Comparison of ENCODE assay signal across 22 cellular contexts in the genomic region with DNA sequence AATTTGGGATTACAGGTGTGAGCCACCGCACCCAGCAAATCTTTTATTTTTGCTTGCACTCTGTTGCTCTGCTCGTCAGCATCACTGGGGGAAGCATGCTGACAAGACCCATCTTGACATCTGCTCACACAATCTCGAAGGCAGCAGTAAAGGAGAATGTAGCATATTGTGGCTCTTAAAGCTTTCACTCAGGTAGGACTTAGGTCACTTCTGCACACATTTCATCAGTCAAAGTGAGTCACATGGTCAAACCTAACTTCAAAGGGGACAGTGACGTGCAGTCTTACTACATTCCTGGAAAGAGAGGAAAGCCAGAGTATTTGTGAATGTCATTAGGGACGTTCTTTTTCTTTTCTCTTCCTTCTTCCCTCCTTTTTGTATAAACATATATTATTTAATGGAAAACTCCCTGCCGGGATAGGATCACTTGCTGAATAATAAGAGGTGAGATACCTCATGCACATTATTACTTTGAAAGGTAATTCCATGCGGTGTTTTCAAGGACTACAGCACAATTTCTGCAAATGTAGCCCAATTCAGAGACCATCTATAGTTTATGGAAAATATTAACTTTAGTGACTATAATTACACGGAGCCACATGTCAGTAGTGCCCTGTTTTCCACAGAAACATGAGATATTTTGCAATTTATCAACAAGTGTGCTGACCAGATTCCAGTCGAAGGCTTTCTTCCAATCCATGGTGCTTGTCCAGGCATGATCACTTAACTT. TPM values are rescaled to one million over a fixed set of nuclear protein-coding genes. Genes with fewer than 3 reads are reported as not detected.
A peak's percentile ranks its signal among the peaks of the same experiment; 100 is the strongest.
DNase-seq lines count a peak whose midpoint lies in the region; ATAC-seq, FAIRE-seq and TF ChIP-seq lines count a peak whose summit lies in the region.
"Had no signal": no experiment of that assay in that cellular context is flagged by ENCODE, and none has a peak within 500 bp of the region (broad histone marks: within the 10 kb centered on the region; RNA-seq: fewer than 3 reads in every experiment).

No MANE protein-coding gene starts in this region.

- no peak for ATAC-seq in heart right ventricle
- peak; percentile 76 for ATAC-seq in left lobe of liver
- no peak for ATAC-seq in GM19324 (IDR thresholded peaks at IDR 0.05; ENCODE audit: low FRiP score, unreplicated experiment)
- ATAC-seq: effector memory CD8-positive, alpha-beta T cell had no signal

- 53 to 66% methylated on average over 9 of the region's 9 CpGs for WGBS in heart right ventricle, 2 donors

- H3K9me3 ChIP-seq in left ventricle myocardium inferior (replicated peaks) (no peaks in the 10 kb centered on the region), heart right ventricle (peaks cover 0 to 6% (median 0%) of the 10 kb centered on the region in 11 donors)
- H3K9me3 ChIP-seq: psoas muscle had no signal

- H3K4me1 ChIP-seq in left ventricle myocardium inferior = peaks cover 46% of the 10 kb centered on the region
- H3K4me1 ChIP-seq in heart right ventricle = peaks cover 0 to 51% (median 20%) of the 10 kb centered on the region in 9 donors

- intact Hi-C loops in left ventricle myocardium inferior (cut with micrococcal nuclease) (no loop called here), heart right ventricle (cut with DNase I) (loop anchor here in 6 of 10 donors (2.0 to 10.0 kb wide), 5 partner anchors 623 to 643 kb away; no protein-coding TSS in a partner anchor)

- peaks cover 14% of the 10 kb centered on the region for H3K27me3 Mint-ChIP-seq in endothelial cell (ENCODE audit: unreplicated experiment)
- H3K27me3 Mint-ChIP-seq: CD4-positive, alpha-beta T cell had no signal

- peak; percentile 58 for FAIRE-seq in bronchial epithelial cell (lab: Jason Lieb, UNC)

- DNase-seq in left ventricle myocardium inferior = no peak
- no peak for DNase-seq in heart right ventricle
- peak; percentile 93 for DNase-seq in bronchial epithelial cell (ENCODE audit: low read depth)
- DNase-seq in left lobe of liver (ENCODE audit: low spot score) = no peak
- DNase-seq in COLO668 (lab: John Stamatoyannopoulos, UW; ENCODE audit: unreplicated experiment) = no peak
- no peak for DNase-seq in cerebellar nuclear complex (lab: John Stamatoyannopoulos, UW)
- DNase-seq in endothelial cell (ENCODE audit: low spot score) = no peak
- DNase-seq: activated CD4-positive, alpha-beta T cell treated with anti-CD3 and anti-CD28 coated beads for 1 hour; activated naive CD4-positive, alpha-beta T cell treated with anti-CD3 and anti-CD28 coated beads, Interleukin-2, amount 50 U/mL, for 16 hours; caudate nucleus; CD4-positive, alpha-beta T cell; effector memory CD8-positive, alpha-beta T cell; naive B cell; NCI-H2107; psoas muscle; Right ventricle myocardium superior; stimulated activated CD4-positive, alpha-beta T cell treated with anti-CD3 and anti-CD28 coated beads, Interleukin-15, amount 100 ng/mL, for 24 hours; substantia nigra; T-helper 2 cell had no signal

- peaks cover 62% of the 10 kb centered on the region for H3K4me1 Mint-ChIP-seq in endothelial cell (ENCODE audit: unreplicated experiment)

- no peak overlapping the region for H3K27ac Mint-ChIP-seq in endothelial cell (ENCODE audit: unreplicated experiment)
- H3K27ac Mint-ChIP-seq: CD4-positive, alpha-beta T cell; effector memory CD8-positive, alpha-beta T cell; naive B cell had no signal

- no peak for TF ChIP-seq CTCF in left ventricle myocardium inferior (IDR thresholded peaks at IDR 0.05; ENCODE audit: borderline replicate concordance)
- TF ChIP-seq CTCF in heart right ventricle (IDR thresholded peaks at IDR 0.05) = no peak
- no peak for TF ChIP-seq CTCF in bronchial epithelial cell (IDR thresholded peaks at IDR 0.05; ENCODE audit: insufficient read depth, low read length, severe bottlenecking)
- no peak for TF ChIP-seq CTCF in endothelial cell (IDR thresholded peaks at IDR 0.05; ENCODE audit: unreplicated experiment)

- H3K36me3 Mint-ChIP-seq in endothelial cell (ENCODE audit: low read depth, unreplicated experiment) = peaks cover 4% of the 10 kb centered on the region
- H3K36me3 Mint-ChIP-seq: naive B cell had no signal

- no peaks in the 10 kb centered on the region for H3K27me3 ChIP-seq in left ventricle myocardium inferior (ENCODE audit: low read depth)
- no peaks in the 10 kb centered on the region for H3K27me3 ChIP-seq in heart right ventricle
- H3K27me3 ChIP-seq in bronchial epithelial cell (ENCODE audit: control insufficient read depth, insufficient read depth, low read length) = no peaks in the 10 kb centered on the region

- H3K4me3 Mint-ChIP-seq in endothelial cell (ENCODE audit: unreplicated experiment) = no peak overlapping the region
- H3K4me3 Mint-ChIP-seq: CD4-positive, alpha-beta T cell; effector memory CD8-positive, alpha-beta T cell; naive B cell had no signal

- H3K9me3 Mint-ChIP-seq in endothelial cell (ENCODE audit: unreplicated experiment) = no peaks in the 10 kb centered on the region
- H3K9me3 Mint-ChIP-seq: CD4-positive, alpha-beta T cell; effector memory CD8-positive, alpha-beta T cell; naive B cell had no signal

- H3K27ac ChIP-seq in left ventricle myocardium inferior (replicated peaks) (peak overlapping the region; percentile 14), heart right ventricle (peak overlapping the region in 2 of 10 donors; percentile 23 to 52)

- H3K4me3 ChIP-seq in left ventricle myocardium inferior (no peak overlapping the region), heart right ventricle (no peak overlapping the region), bronchial epithelial cell (ENCODE audit: low read depth, low read length) (no peak overlapping the region)
- H3K4me3 ChIP-seq: psoas muscle had no signal

- H3K36me3 ChIP-seq in left ventricle myocardium inferior (no peaks in the 10 kb centered on the region), heart right ventricle (no peaks in the 10 kb centered on the region), bronchial epithelial cell (ENCODE audit: control insufficient read depth, insufficient read depth, low read length) (no peaks in the 10 kb centered on the region)

RNA-seq across cellular contexts. Expression of gene ACBD6, which starts 19.3 kb away (rescaled TPM):
- 18.2 TPM for total RNA-seq in left ventricle myocardium inferior
- total RNA-seq in heart right ventricle = 10 to 100 TPM; 16.2 to 24.7 (median 20.4) TPM
- polyA plus RNA-seq in heart right ventricle = 10 to 100 TPM; 27.9 to 30.0 TPM
- 98.6 and 118 TPM in 2 replicates for total RNA-seq in bronchial epithelial cell
- total RNA-seq in left lobe of liver = 11.1 TPM
- 46.5 TPM for total RNA-seq in endothelial cell (ENCODE audit: unreplicated experiment)

RNA-seq across cellular contexts. Expression of gene OVAAL, which starts 37.1 kb away (rescaled TPM):
- total RNA-seq in left ventricle myocardium inferior (5.3 TPM), heart right ventricle (1 to 10 TPM in 9 of 10 donors, under 1 TPM in 1; 0.27 to 5.8 (median 2.7) TPM), bronchial epithelial cell (not detected in 2 replicates), left lobe of liver (not detected), endothelial cell (ENCODE audit: unreplicated experiment) (not detected)
- polyA plus RNA-seq in heart right ventricle = 1 to 10 TPM; 2.3 to 7.3 TPM
- total RNA-seq: A673; CD4-positive, alpha-beta T cell; kidney epithelial cell; psoas muscle had no signal
